In genomic region chr19:21308778-21309177, GRCh38 we compare ENCODE assay signal across 12 cellular contexts.
"Had no signal": no experiment of that assay in that cellular context is flagged by ENCODE, and none has a peak within 500 bp of the region (broad histone marks: within the 10 kb centered on the region; RNA-seq: fewer than 3 reads in every experiment).

No MANE protein-coding gene starts in this region.

- H3K9me3 ChIP-seq: adrenal gland, body of pancreas had no signal

- H3K27me3 ChIP-seq: adrenal gland, body of pancreas, transverse colon had no signal

- H3K9me3 Mint-ChIP-seq: activated T-cell treated with anti-CD3 and anti-CD28 coated beads, Interleukin-2, amount 50 U/mL, for 4 hours had no signal

- ATAC-seq: activated T-cell treated with anti-CD3 and anti-CD28 coated beads, Interleukin-2, amount 50 U/mL, for 4 hours; body of pancreas had no signal

- H3K4me1 ChIP-seq: adrenal gland had no signal

- H3K27ac ChIP-seq: adrenal gland, body of pancreas, skin epidermis, transverse colon had no signal

- DNase-seq: activated CD4-positive, alpha-beta T cell treated with anti-CD3 and anti-CD28 coated beads for 48 hours; activated gamma-delta T cell treated with Interleukin-2 at 50 U/mL for 16 hours; activated T-cell treated with anti-CD3 and anti-CD28 coated beads, Interleukin-2, amount 50 U/mL, for 4 hours; adrenal gland; body of pancreas; central memory CD4-positive, alpha-beta T cell; cortex of kidney; effector memory CD4-positive, alpha-beta T cell; kidney glomerular epithelial cell; T1000; transverse colon had no signal

- H3K4me3 Mint-ChIP-seq: activated T-cell treated with anti-CD3 and anti-CD28 coated beads, Interleukin-2, amount 50 U/mL, for 4 hours had no signal

- H3K4me3 ChIP-seq: adrenal gland, body of pancreas, skin epidermis, transverse colon had no signal
